Comparison of ENCODE assay signal across 8 cellular contexts in genomic region chr17:2123467-2124251, GRCh38.
DNase-seq lines count a peak whose midpoint lies in the region; ATAC-seq and TF ChIP-seq lines count a peak whose summit lies in the region.

No MANE protein-coding gene starts in this region.

- H3K27ac ChIP-seq in CD4-positive, alpha-beta T cell (ENCODE audit: low read depth, low read length), result no peak overlapping the region
- peak overlapping the region; percentile 17 to 82 for H3K27ac ChIP-seq in coronary artery

- H3K4me1 ChIP-seq in mucosa of descending colon (ENCODE audit: low read depth), result peaks cover 28% of the 10 kb centered on the region

- H3K4me3 Mint-ChIP-seq in CD4-positive, alpha-beta T cell, result no peak overlapping the region

- H3K27ac Mint-ChIP-seq in CD4-positive, alpha-beta T cell, result no peak overlapping the region

- H3K27me3 Mint-ChIP-seq in CD4-positive, alpha-beta T cell, result no peaks in the 10 kb centered on the region

- intact Hi-C loops in CD4-positive, alpha-beta T cell (cut with DNase I, micrococcal nuclease), result no loop called here
- intact Hi-C loops in mucosa of descending colon (cut with DNase I, micrococcal nuclease), result no loop called here

- CTCF ChIA-PET in CD4-positive, alpha-beta T cell (lab: Charles Lee), result interaction anchor here (1.6 kb wide), 1 partner anchor 121 kb away, joined by 4 read pairs; no protein-coding TSS in a partner anchor

- POLR2A ChIA-PET in CD4-positive, alpha-beta T cell (lab: Charles Lee), result no interaction called here

- DNase-seq in CD4-positive, alpha-beta T cell, result peak in 1 of 10 experiments; percentile 0
- DNase-seq in NCI-H69 (lab: John Stamatoyannopoulos, UW), result peak; percentile 34
- DNase-seq in coronary artery (ENCODE audit: low spot score), result no peak
- DNase-seq in mucosa of descending colon, result peak in 2 of 3 donors; percentile 42 to 59

- H3K27me3 ChIP-seq in CD4-positive, alpha-beta T cell (ENCODE audit: control insufficient read depth, insufficient read depth, low read length), result no peaks in the 10 kb centered on the region

- H3K9me3 Mint-ChIP-seq in CD4-positive, alpha-beta T cell, result no peaks in the 10 kb centered on the region

- H3K4me3 ChIP-seq in coronary artery, result peak overlapping the region; percentile 52
- H3K4me3 ChIP-seq in mucosa of descending colon, result no peak overlapping the region

- peaks cover 39% of the 10 kb centered on the region for H3K36me3 Mint-ChIP-seq in CD4-positive, alpha-beta T cell (ENCODE audit: low read depth)

- H3K36me3 ChIP-seq in mucosa of descending colon (ENCODE audit: low read depth), result no peaks in the 10 kb centered on the region

- TF ChIP-seq CTCF in CD4-positive, alpha-beta T cell (IDR thresholded peaks at IDR 0.05), result no peak
- TF ChIP-seq CTCF in coronary artery (IDR thresholded peaks at IDR 0.05) (no peak), mucosa of descending colon (IDR thresholded peaks at IDR 0.05) (no peak)

- no peaks in the 10 kb centered on the region for H3K9me3 ChIP-seq in CD4-positive, alpha-beta T cell (ENCODE audit: control insufficient read depth, low read length)
- H3K9me3 ChIP-seq in mucosa of descending colon, result no peaks in the 10 kb centered on the region

- H3K4me1 Mint-ChIP-seq in CD4-positive, alpha-beta T cell (ENCODE audit: low read depth), result peaks cover 22% of the 10 kb centered on the region

- ATAC-seq in CD4-positive, alpha-beta T cell (ENCODE audit: poor library complexity), result peak; percentile 32
- ATAC-seq in mucosa of descending colon (peak; percentile 92), GM18519 (IDR thresholded peaks at IDR 0.05; ENCODE audit: low FRiP score, unreplicated experiment) (no peak), HG02981 (IDR thresholded peaks at IDR 0.05; ENCODE audit: unreplicated experiment) (no peak), HG03025 (IDR thresholded peaks at IDR 0.05; ENCODE audit: low FRiP score, unreplicated experiment) (no peak), HG03342 (IDR thresholded peaks at IDR 0.05; ENCODE audit: unreplicated experiment) (no peak)

Comparison
In these comparisons a context has a peak if more than half of its experiments do, and no peak if none do; other contexts are left out.
1. ATAC-seq: peak in CD4-positive, alpha-beta T cell (single experiment) and mucosa of descending colon (single experiment); none in GM18519 (single experiment), HG02981 (single experiment), HG03025 (single experiment) and HG03342 (single experiment).